In genomic region chr10:35569111-35569707, GRCh38 we compare ENCODE assay signal across 19 cellular contexts. TPM values are rescaled to one million over a fixed set of nuclear protein-coding genes. Genes with fewer than 3 reads are reported as not detected.
DNase-seq lines count a peak whose midpoint lies in the region; ATAC-seq, FAIRE-seq and TF ChIP-seq lines count a peak whose summit lies in the region.
"Had no signal": no experiment of that assay in that cellular context is flagged by ENCODE, and none has a peak within 500 bp of the region (broad histone marks: within the 10 kb centered on the region; RNA-seq: fewer than 3 reads in every experiment).

No MANE protein-coding gene starts in this region.

- no peak overlapping the region for H4K91ac ChIP-seq in trophoblast cell (ENCODE audit: low read depth, low read length)

- no peaks in the 10 kb centered on the region for H4K20me1 ChIP-seq in HepG2 (ENCODE audit: insufficient read depth, low read length)

- H4K8ac ChIP-seq in trophoblast cell (ENCODE audit: low read depth, low read length): no peak overlapping the region

- BruUV-seq in HepG2 (replicated peaks; lab: Mats Ljungman, UMichigan): no TSS peak

- H3K4me3 Mint-ChIP-seq in nephron progenitor cell: peak overlapping the region; percentile 13
- no peak overlapping the region for H3K4me3 Mint-ChIP-seq in activated T-helper 2 cell treated with anti-CD3 and anti-CD28 coated beads, Interferon-gamma antibody, Interleukin-2, Interleukin-4, amounts not matched to agents 10 μg/mL and 5 μg/mL and 100 μg/mL, durations not matched to agents 14 hours and 24 hours and 36 hours (ENCODE audit: low read depth)
- H3K4me3 Mint-ChIP-seq: CD4-positive, alpha-beta memory T cell had no signal

- H3K79me2 ChIP-seq in HepG2 (ENCODE audit: insufficient read depth, low read length) (no peaks in the 10 kb centered on the region), trophoblast cell (ENCODE audit: control insufficient read depth, insufficient read depth, low read length, poor library complexity) (no peaks in the 10 kb centered on the region)

- CTCF ChIA-PET in HepG2 (lab: Yijun Ruan, JAX; ENCODE audit: low intra/inter-chr PET ratio, low total read pairs): no interaction called here

- H3K9me3 Mint-ChIP-seq in nephron progenitor cell: no peaks in the 10 kb centered on the region
- H3K9me3 Mint-ChIP-seq in activated T-helper 2 cell treated with anti-CD3 and anti-CD28 coated beads, Interferon-gamma antibody, Interleukin-2, Interleukin-4, amounts not matched to agents 10 μg/mL and 5 μg/mL and 100 μg/mL, durations not matched to agents 14 hours and 24 hours and 36 hours: no peaks in the 10 kb centered on the region

- H3K4me1 ChIP-seq in HepG2 (ENCODE audit: insufficient read depth, low read length) (no peaks in the 10 kb centered on the region), right lobe of liver (no peaks in the 10 kb centered on the region), trophoblast cell (ENCODE audit: control insufficient read depth in 1 of 2, insufficient read depth in 2 of 2, low read length in 2 of 2) (peaks cover 4 to 5% of the 10 kb centered on the region in 2 experiments)
- H3K4me1 ChIP-seq: A549 had no signal

- H3K4me3 ChIP-seq in HepG2 (replicated peaks in 1 of 3; ENCODE audit: insufficient read depth in 1 of 3, low read depth in 2 of 3, low read length in 3 of 3) (no peak overlapping the region), right lobe of liver (no peak overlapping the region), coronary artery (peak overlapping the region; percentile 23), trophoblast cell (ENCODE audit: low read depth, low read length) (no peak overlapping the region)
- H3K4me3 ChIP-seq: A549 had no signal

- in situ Hi-C loops in HepG2 (cut with HindIII; ENCODE audit: extremely low pct_ligation_motif_present, low pct_unique_long_range_greater_than_20kb): loop anchor here (25.0 kb wide), 1 partner anchor 457 kb away; no protein-coding TSS in a partner anchor

- WGBS in HepG2 (ENCODE audit: low lambda C conversion rate): 98% methylated on average over 19 of the region's 19 CpGs
- WGBS in right lobe of liver (ENCODE audit: insufficient coverage, low coverage, low lambda C conversion rate, missing lambda C conversion rate): 83% methylated on average over 13 of the region's 19 CpGs
- WGBS in trophoblast cell (ENCODE audit: extremely low coverage, insufficient coverage, insufficient read length): no CpG with 5 or more reads among the region's 19 CpGs

- H3K9me3 ChIP-seq in HepG2 (ENCODE audit: low read length) (no peaks in the 10 kb centered on the region), right lobe of liver (no peaks in the 10 kb centered on the region), trophoblast cell (ENCODE audit: insufficient read depth, low read depth, low read length) (no peaks in the 10 kb centered on the region)
- H3K9me3 ChIP-seq: A549 had no signal

- H3K9ac ChIP-seq in HepG2 (ENCODE audit: insufficient read depth, low read depth, low read length): no peak overlapping the region
- no peak overlapping the region for H3K9ac ChIP-seq in trophoblast cell (ENCODE audit: low read length)

- TF ChIP-seq POLR2A in HepG2 (IDR thresholded peaks at IDR 0.05; ENCODE audit: insufficient read depth in 1 of 2, low read depth in 2 of 2, low read length in 2 of 2) (no peak), right lobe of liver (IDR thresholded peaks at IDR 0.05) (no peak)

- H2BK12ac ChIP-seq in trophoblast cell (ENCODE audit: low read length): no peak overlapping the region

- no peak for DNase-seq in HepG2 (ENCODE audit: low spot score)
- no peak for DNase-seq in right lobe of liver
- no peak for DNase-seq in coronary artery (ENCODE audit: low spot score)
- peak; percentile 29 for DNase-seq in nephron progenitor cell
- DNase-seq in trophoblast cell: no peak
- DNase-seq in activated T-helper 2 cell treated with anti-CD3 and anti-CD28 coated beads, Interferon-gamma antibody, Interleukin-2, Interleukin-4, amounts not matched to agents 10 μg/mL and 5 μg/mL and 100 μg/mL, durations not matched to agents 14 hours and 24 hours and 36 hours (ENCODE audit: low spot score): no peak
- DNase-seq: AML-193; CD4-positive, alpha-beta memory T cell; DMS79; NCI-H187 treated with DMSO at 0.1 percent for 48 hours; NCI-H446; OCI-M1; RPMI8226; SIG-M5 had no signal

- no peak overlapping the region for H3K4me2 ChIP-seq in HepG2 (ENCODE audit: low read depth, low read length)
- no peak overlapping the region for H3K4me2 ChIP-seq in trophoblast cell (ENCODE audit: low read length)
- H3K4me2 ChIP-seq: A549 had no signal

- no peak overlapping the region for H3K4ac ChIP-seq in trophoblast cell (ENCODE audit: low read depth, low read length)

- H3K27ac ChIP-seq in HepG2 (ENCODE audit: extremely low read length, insufficient read depth, low read length) (no peak overlapping the region), right lobe of liver (no peak overlapping the region), coronary artery (no peak overlapping the region), trophoblast cell (ENCODE audit: low read depth, low read length) (no peak overlapping the region)
- H3K27ac ChIP-seq: A549, HL-60 had no signal

- ATAC-seq in HepG2: no peak
- no peak for ATAC-seq in right lobe of liver
- ATAC-seq in GM18861 (IDR thresholded peaks at IDR 0.05; ENCODE audit: unreplicated experiment): no peak
- ATAC-seq: A549 had no signal

- H3K4me1 Mint-ChIP-seq in nephron progenitor cell: peaks cover 18% of the 10 kb centered on the region
- no peaks in the 10 kb centered on the region for H3K4me1 Mint-ChIP-seq in activated T-helper 2 cell treated with anti-CD3 and anti-CD28 coated beads, Interferon-gamma antibody, Interleukin-2, Interleukin-4, amounts not matched to agents 10 μg/mL and 5 μg/mL and 100 μg/mL, durations not matched to agents 14 hours and 24 hours and 36 hours (ENCODE audit: low read depth)

- TF ChIP-seq RAD21 in HepG2 (CRISPR knock-in tag; IDR thresholded peaks at IDR 0.05): no peak

- no peak overlapping the region for H3K14ac ChIP-seq in trophoblast cell (ENCODE audit: low read length)

- TF ChIP-seq CTCF in HepG2 (CRISPR knock-in tag; IDR thresholded peaks at IDR 0.05): no peak
- no peak for TF ChIP-seq CTCF in right lobe of liver (IDR thresholded peaks at IDR 0.05)
- TF ChIP-seq CTCF in coronary artery (IDR thresholded peaks at IDR 0.05): no peak
- no peak for TF ChIP-seq CTCF in nephron progenitor cell (IDR thresholded peaks at IDR 0.05)

- H3K36me3 ChIP-seq in HepG2 (replicated peaks in 1 of 2; ENCODE audit: control insufficient read depth in 1 of 2, insufficient read depth in 2 of 2, low read length in 2 of 2) (peaks cover 21 to 51% of the 10 kb centered on the region in 2 experiments), right lobe of liver (peaks cover 0 to 28% (median 7%) of the 10 kb centered on the region in 4 donors), trophoblast cell (ENCODE audit: control insufficient read depth in 1 of 2, insufficient read depth in 2 of 2, low read length in 2 of 2) (peaks cover 9 to 20% of the 10 kb centered on the region in 2 experiments)

- H3K27me3 Mint-ChIP-seq in nephron progenitor cell (ENCODE audit: low read depth, poor library complexity): no peaks in the 10 kb centered on the region
- no peaks in the 10 kb centered on the region for H3K27me3 Mint-ChIP-seq in activated T-helper 2 cell treated with anti-CD3 and anti-CD28 coated beads, Interferon-gamma antibody, Interleukin-2, Interleukin-4, amounts not matched to agents 10 μg/mL and 5 μg/mL and 100 μg/mL, durations not matched to agents 14 hours and 24 hours and 36 hours (ENCODE audit: low read depth)
- H3K27me3 Mint-ChIP-seq: CD4-positive, alpha-beta memory T cell had no signal

- H3K27me3 ChIP-seq in HepG2 (ENCODE audit: control insufficient read depth in 1 of 2, insufficient read depth in 2 of 2, low read length in 2 of 2) (no peaks in the 10 kb centered on the region), right lobe of liver (no peaks in the 10 kb centered on the region), trophoblast cell (ENCODE audit: insufficient read depth, low read length) (no peaks in the 10 kb centered on the region)

- H3K27ac Mint-ChIP-seq in nephron progenitor cell: peak overlapping the region; percentile 98
- no peak overlapping the region for H3K27ac Mint-ChIP-seq in activated T-helper 2 cell treated with anti-CD3 and anti-CD28 coated beads, Interferon-gamma antibody, Interleukin-2, Interleukin-4, amounts not matched to agents 10 μg/mL and 5 μg/mL and 100 μg/mL, durations not matched to agents 14 hours and 24 hours and 36 hours
- H3K27ac Mint-ChIP-seq: CD4-positive, alpha-beta memory T cell had no signal

- no peaks in the 10 kb centered on the region for H3K79me1 ChIP-seq in trophoblast cell (ENCODE audit: low read length)

- H3K23ac ChIP-seq in trophoblast cell (ENCODE audit: low read length): no peak overlapping the region

- H2AK5ac ChIP-seq in trophoblast cell (ENCODE audit: low read length): no peak overlapping the region

- no peak for TF ChIP-seq EP300 in HepG2 (IDR thresholded peaks at IDR 0.05; ENCODE audit: low read depth in 2 of 2, low read length in 2 of 2)
- no peak for TF ChIP-seq EP300 in HepG2 (CRISPR knock-in tag; IDR thresholded peaks at IDR 0.05; ENCODE audit: borderline replicate concordance)

- no peak overlapping the region for H4K12ac ChIP-seq in trophoblast cell (ENCODE audit: low read depth, low read length)

- peaks cover 43% of the 10 kb centered on the region for H3K36me3 Mint-ChIP-seq in nephron progenitor cell (ENCODE audit: low read depth)
- H3K36me3 Mint-ChIP-seq in activated T-helper 2 cell treated with anti-CD3 and anti-CD28 coated beads, Interferon-gamma antibody, Interleukin-2, Interleukin-4, amounts not matched to agents 10 μg/mL and 5 μg/mL and 100 μg/mL, durations not matched to agents 14 hours and 24 hours and 36 hours (ENCODE audit: low read depth): peaks cover 19% of the 10 kb centered on the region

- FAIRE-seq in HepG2 (lab: Jason Lieb, UNC): no peak
- FAIRE-seq: A549, D721Med, HTR-8/SVneo had no signal

- POLR2A ChIA-PET in HepG2 (lab: Yijun Ruan, JAX): no interaction called here

- no peak overlapping the region for H2BK5ac ChIP-seq in trophoblast cell (ENCODE audit: low read depth, low read length, poor library complexity)

- H2AFZ ChIP-seq in HepG2 (ENCODE audit: low read length) (no peak overlapping the region), trophoblast cell (ENCODE audit: insufficient read depth, low read length, poor library complexity) (no peak overlapping the region)

- no peak overlapping the region for H2BK120ac ChIP-seq in trophoblast cell (ENCODE audit: insufficient read depth, low read length, poor library complexity)

- intact Hi-C loops in HepG2 (cut with micrococcal nuclease; ENCODE audit: unreplicated experiment): no loop called here
- intact Hi-C loops in right lobe of liver (cut with DNase I): loop anchor here in 1 of 2 donors (10.0 kb wide), 1 partner anchor 234 kb away; the partner anchor contains the start of gene CCNY
- intact Hi-C loops in activated T-helper 2 cell treated with anti-CD3 and anti-CD28 coated beads, Interferon-gamma antibody, Interleukin-2, Interleukin-4, amounts not matched to agents 10 μg/mL and 5 μg/mL and 100 μg/mL, durations not matched to agents 14 hours and 24 hours and 36 hours (cut with micrococcal nuclease): loop anchor here (10.0 kb wide), 1 partner anchor 444 kb away; the partner anchor contains the start of gene CREM

- H3K18ac ChIP-seq in trophoblast cell (ENCODE audit: low read length): no peak overlapping the region

RNA-seq across cellular contexts. Expression of gene GJD4, which starts 35.9 kb away (rescaled TPM):
- total RNA-seq in HepG2 (2016; rRNA removed; fragmentation: Illumina TruSeq; extraction: Trizol) (not detected in 2 replicates), right lobe of liver (not detected)
- not detected in 2 replicates for total RNA-seq in HepG2 (2016; cell fraction: cytosol; rRNA removed; fragmentation: Illumina TruSeq; extraction: Trizol; ENCODE audit: low read depth)
- not detected in 2 replicates for total RNA-seq in HepG2 (2016; cell fraction: insoluble cytoplasmic fraction; rRNA removed; fragmentation: Illumina TruSeq; extraction: Trizol)
- not detected in 2 replicates for total RNA-seq in HepG2 (2016; cell fraction: membrane; rRNA removed; fragmentation: Illumina TruSeq; extraction: Trizol)
- not detected in 2 replicates for total RNA-seq in HepG2 (2016; cell fraction: nucleus; rRNA removed; fragmentation: Illumina TruSeq; extraction: Trizol)
- not detected in 2 replicates for polyA plus RNA-seq in HepG2 (2011; rRNA removed)
- not detected in 2 replicates for polyA plus RNA-seq in HepG2 (2011; cell fraction: cytosol; rRNA removed)
- polyA plus RNA-seq in HepG2 (2011; cell fraction: nucleus; rRNA removed): not detected in 2 replicates
- polyA plus RNA-seq in HepG2 (2012): not detected in 2 replicates
- not detected in 2 replicates for polyA plus RNA-seq in HepG2 (2016; cell fraction: cytosol; fragmentation: Illumina TruSeq; extraction: Trizol; ENCODE audit: low read depth)
- polyA plus RNA-seq in HepG2 (2016; cell fraction: insoluble cytoplasmic fraction; fragmentation: Illumina TruSeq; extraction: Trizol; ENCODE audit: low read depth): not detected in 2 replicates
- not detected in 2 replicates for polyA plus RNA-seq in HepG2 (2016; cell fraction: membrane; fragmentation: Illumina TruSeq; extraction: Trizol; ENCODE audit: low read depth)
- not detected in 2 replicates for polyA plus RNA-seq in HepG2 (2016; cell fraction: nucleus; fragmentation: Illumina TruSeq; extraction: Trizol; ENCODE audit: insufficient read depth, low read depth)
- polyA minus RNA-seq in HepG2 (2011; rRNA and poly(A)+ RNA removed; ENCODE audit: low replicate concordance): not detected in 2 replicates
- not detected in 2 replicates for polyA minus RNA-seq in HepG2 (2011; cell fraction: cytosol; rRNA and poly(A)+ RNA removed)
- not detected in 2 replicates for polyA minus RNA-seq in HepG2 (2011; cell fraction: nucleus; rRNA and poly(A)+ RNA removed)
- polyA plus RNA-seq in trophoblast cell (2013): 0.04 and 0.05 TPM in 2 replicates
- not detected in 2 replicates for total RNA-seq in activated T-helper 2 cell treated with anti-CD3 and anti-CD28 coated beads, Interferon-gamma antibody, Interleukin-2, Interleukin-4, amounts not matched to agents 10 μg/mL and 5 μg/mL and 100 μg/mL, durations not matched to agents 14 hours and 24 hours and 36 hours
- polyA plus RNA-seq: A549; CD4-positive, alpha-beta memory T cell had no signal
